In the genomic region with DNA sequence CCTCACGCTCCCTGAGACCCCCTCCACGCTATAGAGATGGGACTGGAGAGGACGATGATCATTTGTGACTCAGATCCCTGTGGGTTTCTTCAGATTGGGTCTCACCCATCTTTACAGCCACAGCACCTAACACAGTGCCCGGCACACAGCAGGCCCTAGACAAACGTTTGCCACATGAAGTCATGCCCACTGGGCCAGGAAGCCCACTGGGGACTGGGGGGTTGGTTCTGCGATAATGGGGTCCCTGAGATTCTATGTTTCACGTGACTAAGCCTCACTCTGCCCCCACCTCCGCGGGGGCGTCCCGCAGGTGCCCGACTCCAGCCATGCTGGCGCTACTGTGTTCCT, we compare ENCODE assay signal across 18 cellular contexts. TPM values are rescaled to one million over a fixed set of nuclear protein-coding genes. Genes with fewer than 3 reads are reported as not detected.
"Had no signal": no experiment of that assay in that cellular context is flagged by ENCODE, and none has a peak within 500 bp of the region (broad histone marks: within the 10 kb centered on the region; RNA-seq: fewer than 3 reads in every experiment).

No MANE protein-coding gene starts in this region.

- ATAC-seq: effector memory CD8-positive, alpha-beta T cell; heart left ventricle; mucosa of descending colon; naive thymus-derived CD8-positive, alpha-beta T cell; stimulated activated naive B cell treated with anti-CD40 and anti-IgM and Interleukin-4, amounts not matched to agents 10 μg/mL and 1 μg/mL and 100 μg/mL, for 72 hours had no signal

- H3K9me3 ChIP-seq: heart left ventricle, mucosa of descending colon, sigmoid colon, thyroid gland, upper lobe of left lung, uterus had no signal

- H3K27me3 ChIP-seq: thyroid gland, uterus had no signal

- H3K4me3 ChIP-seq: mucosa of descending colon, thyroid gland had no signal

- H3K9me3 Mint-ChIP-seq: dendritic cell treated with granulocyte-macrophage colony-stimulating factor and Interleukin-4, amounts not matched to agents 40 ng/mL and 50 ng/mL, for 4 days; effector memory CD8-positive, alpha-beta T cell had no signal

- H3K36me3 Mint-ChIP-seq: naive thymus-derived CD8-positive, alpha-beta T cell; stimulated activated naive B cell treated with anti-CD40 and anti-IgM and Interleukin-4, amounts not matched to agents 10 μg/mL and 1 μg/mL and 100 μg/mL, for 72 hours had no signal

- H3K4me3 Mint-ChIP-seq: dendritic cell treated with granulocyte-macrophage colony-stimulating factor and Interleukin-4, amounts not matched to agents 40 ng/mL and 50 ng/mL, for 4 days; effector memory CD8-positive, alpha-beta T cell; naive thymus-derived CD8-positive, alpha-beta T cell; stimulated activated naive B cell treated with anti-CD40 and anti-IgM and Interleukin-4, amounts not matched to agents 10 μg/mL and 1 μg/mL and 100 μg/mL, for 72 hours had no signal

- H3K27ac Mint-ChIP-seq: dendritic cell treated with granulocyte-macrophage colony-stimulating factor and Interleukin-4, amounts not matched to agents 40 ng/mL and 50 ng/mL, for 4 days; effector memory CD8-positive, alpha-beta T cell; naive thymus-derived CD8-positive, alpha-beta T cell; stimulated activated naive B cell treated with anti-CD40 and anti-IgM and Interleukin-4, amounts not matched to agents 10 μg/mL and 1 μg/mL and 100 μg/mL, for 72 hours had no signal

- H3K27ac ChIP-seq: thyroid gland, uterus had no signal

- H3K4me1 ChIP-seq: uterus had no signal

- H3K36me3 ChIP-seq: heart left ventricle, sigmoid colon, thyroid gland, upper lobe of left lung, uterus had no signal

- DNase-seq: effector memory CD8-positive, alpha-beta T cell; foreskin melanocyte; heart left ventricle; hippocampal formation; kidney glomerular epithelial cell; mammary epithelial cell; mucosa of descending colon; naive thymus-derived CD8-positive, alpha-beta T cell; sigmoid colon; stimulated activated CD4-positive, alpha-beta T cell treated with anti-CD3 and anti-CD28 coated beads, Interleukin-2, amount 100 ng/mL, for 24 hours; stimulated activated CD4-positive, alpha-beta T cell treated with anti-CD3 and anti-CD28 coated beads, Interleukin-4, amount 100 ng/mL, for 4 hours; stimulated activated naive B cell treated with anti-CD40 and anti-IgM and Interleukin-4, amounts not matched to agents 10 μg/mL and 1 μg/mL and 100 μg/mL, for 72 hours; uterus had no signal

RNA-seq across cellular contexts. Expression of gene SOD3, which starts 3.8 kb away (rescaled TPM):
- total RNA-seq: endothelial cell of umbilical vein; naive thymus-derived CD8-positive, alpha-beta T cell; pulmonary artery endothelial cell had no signal
- polyA plus RNA-seq: endothelial cell of umbilical vein; mammary epithelial cell; naive thymus-derived CD8-positive, alpha-beta T cell had no signal
